In genomic region chr2:39492095-39492590, GRCh38 we compare ENCODE assay signal across 9 cellular contexts. TPM values are rescaled to one million over a fixed set of nuclear protein-coding genes. Genes with fewer than 3 reads are reported as not detected.
A peak's percentile ranks its signal among the peaks of the same experiment; 100 is the strongest.
DNase-seq lines count a peak whose midpoint lies in the region; ATAC-seq lines count a peak whose summit lies in the region.
"Had no signal": no experiment of that assay in that cellular context is flagged by ENCODE, and none has a peak within 500 bp of the region (broad histone marks: within the 10 kb centered on the region; RNA-seq: fewer than 3 reads in every experiment).

No MANE protein-coding gene starts in this region.

- peak overlapping the region; percentile 76 for H3K27ac Mint-ChIP-seq in activated T-helper 1 cell treated with anti-CD3 and anti-CD28 coated beads, Interleukin-12 subunit alpha, Interleukin-12 subunit beta, Interleukin-2, Interleukin-4 antibody, amounts not matched to agents 30 ng/mL and 10 ng/mL and 1 ng/mL, durations not matched to agents 14 hours and 24 hours and 36 hours

- intact Hi-C loops in activated T-helper 1 cell treated with anti-CD3 and anti-CD28 coated beads, Interleukin-12 subunit alpha, Interleukin-12 subunit beta, Interleukin-2, Interleukin-4 antibody, amounts not matched to agents 30 ng/mL and 10 ng/mL and 1 ng/mL, durations not matched to agents 14 hours and 24 hours and 36 hours (cut with micrococcal nuclease): loop anchor here (1.0 to 5.0 kb wide), 10 partner anchors 21 to 363 kb away; partner anchors contain the start of gene THUMPD2
- intact Hi-C loops in head of caudate nucleus (cut with DNase I): no loop called here

- H3K4me1 Mint-ChIP-seq in activated T-helper 1 cell treated with anti-CD3 and anti-CD28 coated beads, Interleukin-12 subunit alpha, Interleukin-12 subunit beta, Interleukin-2, Interleukin-4 antibody, amounts not matched to agents 30 ng/mL and 10 ng/mL and 1 ng/mL, durations not matched to agents 14 hours and 24 hours and 36 hours (ENCODE audit: low read depth): peaks cover 52% of the 10 kb centered on the region

- H3K36me3 Mint-ChIP-seq in activated T-helper 1 cell treated with anti-CD3 and anti-CD28 coated beads, Interleukin-12 subunit alpha, Interleukin-12 subunit beta, Interleukin-2, Interleukin-4 antibody, amounts not matched to agents 30 ng/mL and 10 ng/mL and 1 ng/mL, durations not matched to agents 14 hours and 24 hours and 36 hours (ENCODE audit: low read depth): peaks cover 4% of the 10 kb centered on the region

- H3K9me3 Mint-ChIP-seq in activated T-helper 1 cell treated with anti-CD3 and anti-CD28 coated beads, Interleukin-12 subunit alpha, Interleukin-12 subunit beta, Interleukin-2, Interleukin-4 antibody, amounts not matched to agents 30 ng/mL and 10 ng/mL and 1 ng/mL, durations not matched to agents 14 hours and 24 hours and 36 hours: peaks cover 6% of the 10 kb centered on the region

- in situ Hi-C loops in KBM-7 (cut with MboI; ENCODE audit: low pct_unique_long_range_greater_than_20kb, low sequenced_read_pairs): no loop called here

- no peak for DNase-seq in activated CD4-positive, CD25-positive, alpha-beta regulatory T cell treated with anti-CD3 and anti-CD28 coated beads, Interleukin-2, amount 50 U/mL, for 72 hours
- DNase-seq in KBM-7 (peak; percentile 66), kidney glomerular epithelial cell (lab: John Stamatoyannopoulos, UW) (peak; percentile 87), NCI-H748 (lab: John Stamatoyannopoulos, UW; ENCODE audit: unreplicated experiment) (no peak), head of caudate nucleus (no peak)
- peak; percentile 23 for DNase-seq in activated T-helper 1 cell treated with anti-CD3 and anti-CD28 coated beads, Interleukin-12 subunit alpha, Interleukin-12 subunit beta, Interleukin-2, Interleukin-4 antibody, amounts not matched to agents 30 ng/mL and 10 ng/mL and 1 ng/mL, durations not matched to agents 14 hours and 24 hours and 36 hours (ENCODE audit: low spot score)
- DNase-seq: DND-41 had no signal

- H3K4me3 Mint-ChIP-seq in activated T-helper 1 cell treated with anti-CD3 and anti-CD28 coated beads, Interleukin-12 subunit alpha, Interleukin-12 subunit beta, Interleukin-2, Interleukin-4 antibody, amounts not matched to agents 30 ng/mL and 10 ng/mL and 1 ng/mL, durations not matched to agents 14 hours and 24 hours and 36 hours: peak overlapping the region; percentile 55

- peak; percentile 98 for ATAC-seq in activated CD4-positive, CD25-positive, alpha-beta regulatory T cell treated with anti-CD3 and anti-CD28 coated beads, Interleukin-2, amount 50 U/mL, for 24 hours
- peak; percentile 97 for ATAC-seq in GM21737 (IDR thresholded peaks at IDR 0.05; ENCODE audit: unreplicated experiment)

- H3K27me3 Mint-ChIP-seq in activated T-helper 1 cell treated with anti-CD3 and anti-CD28 coated beads, Interleukin-12 subunit alpha, Interleukin-12 subunit beta, Interleukin-2, Interleukin-4 antibody, amounts not matched to agents 30 ng/mL and 10 ng/mL and 1 ng/mL, durations not matched to agents 14 hours and 24 hours and 36 hours (ENCODE audit: insufficient read depth): peaks cover 13% of the 10 kb centered on the region

RNA-seq across cellular contexts. Expression of gene MAP4K3, which starts 55.1 kb away (rescaled TPM):
- total RNA-seq in activated T-helper 1 cell treated with anti-CD3 and anti-CD28 coated beads, Interleukin-12 subunit alpha, Interleukin-12 subunit beta, Interleukin-2, Interleukin-4 antibody, amounts not matched to agents 30 ng/mL and 10 ng/mL and 1 ng/mL, durations not matched to agents 14 hours and 24 hours and 36 hours: 15.7 and 24.1 TPM in 2 replicates

Comparison
In these comparisons a context has a peak if more than half of its experiments do, and no peak if none do; other contexts are left out.
1. DNase-seq: peak in KBM-7 (single experiment), activated T-helper 1 cell treated with anti-CD3 and anti-CD28 coated beads, Interleukin-12 subunit alpha, Interleukin-12 subunit beta, Interleukin-2, Interleukin-4 antibody, amounts not matched to agents 30 ng/mL and 10 ng/mL and 1 ng/mL, durations not matched to agents 14 hours and 24 hours and 36 hours (single experiment) and kidney glomerular epithelial cell (single experiment); none in activated CD4-positive, CD25-positive, alpha-beta regulatory T cell treated with anti-CD3 and anti-CD28 coated beads, Interleukin-2, amount 50 U/mL, for 72 hours (single experiment), NCI-H748 (single experiment) and head of caudate nucleus (0 of 42).